ENCODE assay signal across 21 cellular contexts in the genomic region with DNA sequence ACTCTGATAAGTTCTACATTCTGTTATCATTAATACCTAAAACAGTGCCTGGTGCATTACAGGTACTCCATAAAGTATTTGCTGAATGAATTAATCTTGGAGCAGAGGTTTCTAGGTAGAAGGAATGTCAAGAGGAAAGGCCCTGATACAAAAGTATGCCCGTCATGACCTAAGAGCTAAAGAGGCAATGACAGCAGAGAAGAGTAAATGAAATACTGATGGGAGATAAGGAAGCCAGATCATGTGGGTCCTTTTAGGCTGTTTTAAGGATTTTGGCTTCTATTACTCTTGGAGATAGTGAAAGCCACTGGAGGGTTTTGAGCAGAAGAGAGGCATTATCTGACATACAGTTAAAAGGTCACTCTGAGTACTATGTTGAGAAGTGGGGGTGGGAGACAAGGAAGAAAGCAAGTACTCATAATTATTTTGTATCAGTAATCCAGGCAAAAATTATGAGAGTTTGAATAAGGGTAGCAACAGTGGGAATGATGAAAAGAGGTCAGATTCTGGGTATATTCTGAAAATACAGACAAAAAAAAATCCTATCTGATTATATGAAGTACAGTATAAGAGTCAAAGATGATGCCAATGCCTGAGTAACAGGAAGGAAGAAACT. TPM values are rescaled to one million over a fixed set of nuclear protein-coding genes. Genes with fewer than 3 reads are reported as not detected.
A peak's percentile ranks its signal among the peaks of the same experiment; 100 is the strongest.
DNase-seq lines count a peak whose midpoint lies in the region; ATAC-seq, FAIRE-seq and TF ChIP-seq lines count a peak whose summit lies in the region.
"Had no signal": no experiment of that assay in that cellular context is flagged by ENCODE, and none has a peak within 500 bp of the region (broad histone marks: within the 10 kb centered on the region; RNA-seq: fewer than 3 reads in every experiment).

No MANE protein-coding gene starts in this region.

- H2AFZ ChIP-seq in HepG2 (ENCODE audit: low read length) = no peak overlapping the region
- H2AFZ ChIP-seq: GM23248 had no signal

- H3K27me3 ChIP-seq in HepG2 (ENCODE audit: control insufficient read depth in 1 of 2, insufficient read depth in 2 of 2, low read length in 2 of 2) (no peaks in the 10 kb centered on the region), right lobe of liver (no peaks in the 10 kb centered on the region), HAP-1 (ENCODE audit: low read depth) (no peaks in the 10 kb centered on the region)
- H3K27me3 ChIP-seq: Peyer's patch had no signal

- CTCF ChIA-PET in HepG2 (lab: Yijun Ruan, JAX; ENCODE audit: low intra/inter-chr PET ratio, low total read pairs) = no interaction called here

- H3K36me3 Mint-ChIP-seq in T-helper 17 cell (ENCODE audit: low read depth) = peaks cover 5% of the 10 kb centered on the region
- H3K36me3 Mint-ChIP-seq in stimulated activated naive B cell treated with anti-CD40 and anti-IgM and Interleukin-4, amounts not matched to agents 10 μg/mL and 1 μg/mL and 100 μg/mL, for 72 hours = peaks cover 14 to 37% of the 10 kb centered on the region in 2 donors

- TF ChIP-seq RAD21 in HepG2 (CRISPR knock-in tag; IDR thresholded peaks at IDR 0.05) = no peak

- H3K4me1 ChIP-seq in HepG2 (ENCODE audit: insufficient read depth, low read length) = peaks cover 44% of the 10 kb centered on the region
- no peaks in the 10 kb centered on the region for H3K4me1 ChIP-seq in right lobe of liver
- peaks cover 16% of the 10 kb centered on the region for H3K4me1 ChIP-seq in HAP-1
- H3K4me1 ChIP-seq: Peyer's patch had no signal

- no peaks in the 10 kb centered on the region for H4K20me1 ChIP-seq in HepG2 (ENCODE audit: insufficient read depth, low read length)

- POLR2A ChIA-PET in HepG2 (lab: Yijun Ruan, JAX) = no interaction called here

- H3K9me3 Mint-ChIP-seq in stimulated activated naive B cell treated with anti-CD40 and anti-IgM and Interleukin-4, amounts not matched to agents 10 μg/mL and 1 μg/mL and 100 μg/mL, for 72 hours = no peaks in the 10 kb centered on the region

- intact Hi-C loops in HepG2 (cut with micrococcal nuclease; ENCODE audit: unreplicated experiment) (loop anchor here (5.0 kb wide), 1 partner anchor 79 kb away; no protein-coding TSS in a partner anchor), right lobe of liver (cut with DNase I) (no loop called here)

- 90% methylated on average over 1 of the region's 1 CpG for WGBS in HepG2 (ENCODE audit: low lambda C conversion rate)
- WGBS in right lobe of liver (ENCODE audit: insufficient coverage, low coverage, low lambda C conversion rate, missing lambda C conversion rate) = 91% methylated on average over 1 of the region's 1 CpG

- H3K9me3 ChIP-seq in HepG2 (ENCODE audit: low read length) = no peaks in the 10 kb centered on the region
- H3K9me3 ChIP-seq in right lobe of liver = no peaks in the 10 kb centered on the region
- no peaks in the 10 kb centered on the region for H3K9me3 ChIP-seq in T-helper 17 cell (ENCODE audit: control insufficient read depth, low read length, poor library complexity, severe bottlenecking)
- H3K9me3 ChIP-seq in HAP-1 = no peaks in the 10 kb centered on the region
- H3K9me3 ChIP-seq: Peyer's patch had no signal

- in situ Hi-C loops in HepG2 (cut with HindIII; ENCODE audit: extremely low pct_ligation_motif_present, low pct_unique_long_range_greater_than_20kb) = no loop called here
- in situ Hi-C loops in HAP-1 (cut with MboI; ENCODE audit: low sequenced_read_pairs) = no loop called here

- H3K79me2 ChIP-seq in HepG2 (ENCODE audit: insufficient read depth, low read length) = no peaks in the 10 kb centered on the region

- peak overlapping the region; percentile 13 for H3K4me3 Mint-ChIP-seq in T-helper 17 cell
- no peak overlapping the region for H3K4me3 Mint-ChIP-seq in stimulated activated naive B cell treated with anti-CD40 and anti-IgM and Interleukin-4, amounts not matched to agents 10 μg/mL and 1 μg/mL and 100 μg/mL, for 72 hours

- no TSS peak for BruUV-seq in HepG2 (replicated peaks; lab: Mats Ljungman, UMichigan)

- TF ChIP-seq POLR2A in HepG2 (IDR thresholded peaks at IDR 0.05; ENCODE audit: insufficient read depth in 1 of 2, low read depth in 2 of 2, low read length in 2 of 2) = no peak
- no peak for TF ChIP-seq POLR2A in right lobe of liver (IDR thresholded peaks at IDR 0.05)
- no peak for TF ChIP-seq POLR2A in erythroblast (IDR thresholded peaks at IDR 0.05; ENCODE audit: low read length)

- no peak for TF ChIP-seq CTCF in HepG2 (CRISPR knock-in tag; IDR thresholded peaks at IDR 0.05)
- no peak for TF ChIP-seq CTCF in right lobe of liver (IDR thresholded peaks at IDR 0.05)

- peak overlapping the region; percentile 92 for H3K27ac Mint-ChIP-seq in T-helper 17 cell
- H3K27ac Mint-ChIP-seq in stimulated activated naive B cell treated with anti-CD40 and anti-IgM and Interleukin-4, amounts not matched to agents 10 μg/mL and 1 μg/mL and 100 μg/mL, for 72 hours = peak overlapping the region; percentile 10

- TF ChIP-seq EP300 in HepG2 (IDR thresholded peaks at IDR 0.05; ENCODE audit: low read depth in 2 of 2, low read length in 2 of 2) (no peak), HepG2 (CRISPR knock-in tag; IDR thresholded peaks at IDR 0.05; ENCODE audit: borderline replicate concordance) (no peak)

- ATAC-seq in HepG2 (no peak), right lobe of liver (no peak), T-helper 17 cell (no peak)
- no peak for ATAC-seq in stimulated activated naive B cell treated with anti-CD40 and anti-IgM and Interleukin-4, amounts not matched to agents 10 μg/mL and 1 μg/mL and 100 μg/mL, for 72 hours (replicated peaks)

- H3K4me3 ChIP-seq in HepG2 (replicated peaks in 1 of 3; ENCODE audit: insufficient read depth in 1 of 3, low read depth in 2 of 3, low read length in 3 of 3) (no peak overlapping the region), right lobe of liver (no peak overlapping the region), HAP-1 (no peak overlapping the region)
- H3K4me3 ChIP-seq: GM23248, Peyer's patch had no signal

- peaks cover 10% of the 10 kb centered on the region for H3K4me1 Mint-ChIP-seq in T-helper 17 cell
- peaks cover 6 to 20% of the 10 kb centered on the region in 2 donors for H3K4me1 Mint-ChIP-seq in stimulated activated naive B cell treated with anti-CD40 and anti-IgM and Interleukin-4, amounts not matched to agents 10 μg/mL and 1 μg/mL and 100 μg/mL, for 72 hours

- no peak overlapping the region for H3K9ac ChIP-seq in HepG2 (ENCODE audit: insufficient read depth, low read depth, low read length)
- H3K9ac ChIP-seq: GM23248 had no signal

- H3K27ac ChIP-seq in HepG2 (ENCODE audit: extremely low read length, insufficient read depth, low read length) (peak overlapping the region; percentile 12), right lobe of liver (no peak overlapping the region)
- H3K27ac ChIP-seq: C4-2B, GM23248, Peyer's patch had no signal

- FAIRE-seq in HepG2 (lab: Jason Lieb, UNC) = no peak
- FAIRE-seq: A204.1, D721Med had no signal

- H3K36me3 ChIP-seq in HepG2 (replicated peaks in 1 of 2; ENCODE audit: control insufficient read depth in 1 of 2, insufficient read depth in 2 of 2, low read length in 2 of 2) (peaks cover 1 to 14% of the 10 kb centered on the region in 2 experiments; a peak in 3 of 5 replicates), right lobe of liver (peaks cover 0 to 8% (median 0%) of the 10 kb centered on the region in 4 donors), HAP-1 (replicated peaks) (no peaks in the 10 kb centered on the region)

- no peak overlapping the region for H3K4me2 ChIP-seq in HepG2 (ENCODE audit: low read depth, low read length)

- DNase-seq in HepG2 (ENCODE audit: low spot score) (no peak), right lobe of liver (no peak), T-helper 17 cell (no peak), erythroblast (lab: John Stamatoyannopoulos, UW) (peak; percentile 44 to 50), SIG-M5 treated with dmso at 0.1 percent for 504 hours (lab: John Stamatoyannopoulos, UW; ENCODE audit: unreplicated experiment) (no peak), HAP-1 (ENCODE audit: low spot score in 2 of 2) (no peak), NCI-H69 (lab: John Stamatoyannopoulos, UW) (no peak)
- no peak for DNase-seq in stimulated activated naive B cell treated with anti-CD40 and anti-IgM and Interleukin-4, amounts not matched to agents 10 μg/mL and 1 μg/mL and 100 μg/mL, for 72 hours
- DNase-seq: DND-41, GM23248, Karpas-422, NCI-H1105 treated with DMSO at 0.1 percent for 48 hours, NCI-H187 treated with DMSO at 0.1 percent for 48 hours, NCI-H2171, NCI-H446 treated with DMSO at 0.1 percent for 48 hours, NCI-H82, Peyer's patch, Right ventricle myocardium superior had no signal

- no peaks in the 10 kb centered on the region for H3K27me3 Mint-ChIP-seq in T-helper 17 cell
- no peaks in the 10 kb centered on the region for H3K27me3 Mint-ChIP-seq in stimulated activated naive B cell treated with anti-CD40 and anti-IgM and Interleukin-4, amounts not matched to agents 10 μg/mL and 1 μg/mL and 100 μg/mL, for 72 hours

TF ChIP-seq in HepG2, 621 proteins besides CTCF, POLR2A, EP300 and RAD21 (continues in another document):
- TF ChIP-seq KDM6A (CRISPR knock-in tag; IDR thresholded peaks at IDR 0.05; ENCODE audit: low read depth) (no peak), PAF1 (CRISPR knock-in tag; IDR thresholded peaks at IDR 0.05) (no peak), SIX1 (CRISPR knock-in tag; IDR thresholded peaks at IDR 0.05; ENCODE audit: borderline replicate concordance) (no peak)

RNA-seq across cellular contexts. Expression of a gene that starts 48.3 kb away (rescaled TPM):
- total RNA-seq in HepG2 (2016; rRNA removed; fragmentation: Illumina TruSeq; extraction: Trizol) (13.2 and 21.1 TPM in 2 replicates), right lobe of liver (10 to 100 TPM; 12.7 to 32.4 (median 21.5) TPM), T-helper 17 cell (10 to 100 TPM; 63.5 to 71.7 TPM)
- 20.3 and 21.2 TPM in 2 replicates for total RNA-seq in HepG2 (2016; cell fraction: cytosol; rRNA removed; fragmentation: Illumina TruSeq; extraction: Trizol; ENCODE audit: low read depth)
- total RNA-seq in HepG2 (2016; cell fraction: insoluble cytoplasmic fraction; rRNA removed; fragmentation: Illumina TruSeq; extraction: Trizol) = 13.1 and 20.9 TPM in 2 replicates
- total RNA-seq in HepG2 (2016; cell fraction: membrane; rRNA removed; fragmentation: Illumina TruSeq; extraction: Trizol) = 19.6 and 22.0 TPM in 2 replicates
- 20.2 and 25.3 TPM in 2 replicates for total RNA-seq in HepG2 (2016; cell fraction: nucleus; rRNA removed; fragmentation: Illumina TruSeq; extraction: Trizol)
- 18.6 TPM in 2 replicates for polyA plus RNA-seq in HepG2 (2011; rRNA removed)
- 7.0 and 12.3 TPM in 2 replicates for polyA plus RNA-seq in HepG2 (2011; cell fraction: cytosol; rRNA removed)
- 15.7 and 19.7 TPM in 2 replicates for polyA plus RNA-seq in HepG2 (2011; cell fraction: nucleus; rRNA removed)
- 16.4 and 19.5 TPM in 2 replicates for polyA plus RNA-seq in HepG2 (2012)
- 0.40 and 0.54 TPM in 2 replicates for polyA plus RNA-seq in HepG2 (2016; cell fraction: cytosol; fragmentation: Illumina TruSeq; extraction: Trizol; ENCODE audit: low read depth)
- polyA plus RNA-seq in HepG2 (2016; cell fraction: insoluble cytoplasmic fraction; fragmentation: Illumina TruSeq; extraction: Trizol; ENCODE audit: low read depth) = 13.2 and 15.0 TPM in 2 replicates
- polyA plus RNA-seq in HepG2 (2016; cell fraction: membrane; fragmentation: Illumina TruSeq; extraction: Trizol; ENCODE audit: low read depth) = 1.5 and 1.9 TPM in 2 replicates
- polyA plus RNA-seq in HepG2 (2016; cell fraction: nucleus; fragmentation: Illumina TruSeq; extraction: Trizol; ENCODE audit: insufficient read depth, low read depth) = 14.0 and 18.1 TPM in 2 replicates
- 46.4 and 72.7 TPM in 2 replicates for polyA minus RNA-seq in HepG2 (2011; rRNA and poly(A)+ RNA removed; ENCODE audit: low replicate concordance)
- polyA minus RNA-seq in HepG2 (2011; cell fraction: cytosol; rRNA and poly(A)+ RNA removed) = 30.8 and 43.0 TPM in 2 replicates
- 186 and 219 TPM in 2 replicates for polyA minus RNA-seq in HepG2 (2011; cell fraction: nucleus; rRNA and poly(A)+ RNA removed)

Comparison
In these comparisons a context has a peak if more than half of its experiments do, and no peak if none do; other contexts are left out.
1. DNase-seq: peak in erythroblast (2 of 2); none in HepG2 (single experiment), right lobe of liver (0 of 3), T-helper 17 cell (0 of 3), stimulated activated naive B cell treated with anti-CD40 and anti-IgM and Interleukin-4, amounts not matched to agents 10 μg/mL and 1 μg/mL and 100 μg/mL, for 72 hours (single experiment), SIG-M5 treated with dmso at 0.1 percent for 504 hours (single experiment), HAP-1 (0 of 2) and NCI-H69 (single experiment).